ENCODE assay signal across 8 cellular contexts in genomic region chr2:71882949-71883472, GRCh38.
A peak's percentile ranks its signal among the peaks of the same experiment; 100 is the strongest.
DNase-seq lines count a peak whose midpoint lies in the region; TF ChIP-seq lines count a peak whose summit lies in the region.

No MANE protein-coding gene starts in this region.

- H3K79me2 ChIP-seq in MM.1S (ENCODE audit: low read length) = no peaks in the 10 kb centered on the region

- H3K27ac ChIP-seq in MM.1S (ENCODE audit: low read length) = no peak overlapping the region
- no peak overlapping the region for H3K27ac ChIP-seq in suprapubic skin

- no peaks in the 10 kb centered on the region for H3K27me3 ChIP-seq in MM.1S (replicated peaks; ENCODE audit: insufficient read depth, low read length)
- H3K27me3 ChIP-seq in suprapubic skin = no peaks in the 10 kb centered on the region

- no peaks in the 10 kb centered on the region for H3K9me2 ChIP-seq in MM.1S (replicated peaks; ENCODE audit: insufficient read depth, low read length)

- TF ChIP-seq POLR2A in suprapubic skin (IDR thresholded peaks at IDR 0.05) = no peak

- H3K4me2 ChIP-seq in MM.1S (ENCODE audit: low read depth, low read length) = no peak overlapping the region

- H3K4me1 ChIP-seq in MM.1S (ENCODE audit: low read length) (no peaks in the 10 kb centered on the region), suprapubic skin (peaks cover 42% of the 10 kb centered on the region)

- no peak overlapping the region for H3K4me3 ChIP-seq in MM.1S (ENCODE audit: low read length)
- no peak overlapping the region for H3K4me3 ChIP-seq in suprapubic skin

- no peak overlapping the region for H3K9ac ChIP-seq in MM.1S (ENCODE audit: low read length)

- TF ChIP-seq CTCF in MM.1S (IDR thresholded peaks at IDR 0.05; ENCODE audit: low read length) = no peak
- no peak for TF ChIP-seq CTCF in suprapubic skin (IDR thresholded peaks at IDR 0.05)

- no peaks in the 10 kb centered on the region for H4K20me1 ChIP-seq in MM.1S (ENCODE audit: insufficient read depth, low read length)

- no peak overlapping the region for H2AFZ ChIP-seq in MM.1S (ENCODE audit: low read length)

- no peaks in the 10 kb centered on the region for H3K36me3 ChIP-seq in MM.1S (replicated peaks; ENCODE audit: insufficient read depth, low read length)
- no peaks in the 10 kb centered on the region for H3K36me3 ChIP-seq in suprapubic skin

- no peaks in the 10 kb centered on the region for H3F3A ChIP-seq in MM.1S (ENCODE audit: insufficient read depth, low read length)

- 14% methylated on average over 8 of the region's 8 CpGs for WGBS in suprapubic skin

- no peak for TF ChIP-seq EP300 in suprapubic skin (IDR thresholded peaks at IDR 0.05)

- H3K9me3 ChIP-seq in MM.1S (replicated peaks; ENCODE audit: insufficient read depth, low read length) = no peaks in the 10 kb centered on the region
- no peaks in the 10 kb centered on the region for H3K9me3 ChIP-seq in suprapubic skin

- peak; percentile 81 for DNase-seq in Ammon's horn (ENCODE audit: low spot score)
- peak; percentile 14 for DNase-seq in MM.1S
- DNase-seq in anterior cingulate cortex (lab: John Stamatoyannopoulos, UW) = peak in 48 of 58 donors; percentile 7 to 84 (median 48)
- peak; percentile 71 for DNase-seq in islet precursor cell
- peak; percentile 94 to 95 for DNase-seq in suprapubic skin (ENCODE audit: low spot score in 2 of 2)
- no peak for DNase-seq in SK-N-DZ (ENCODE audit: low spot score)
- no peak for DNase-seq in stimulated activated CD4-positive, alpha-beta T cell treated with anti-CD3 and anti-CD28 coated beads, Interleukin-1b, Interleukin-23, amount 100 ng/mL, for 48 hours
- no peak for DNase-seq in stimulated activated CD4-positive, alpha-beta T cell treated with anti-CD3 and anti-CD28 coated beads, Interleukin-15, amount 100 ng/mL, for 24 hours

Comparison
In these comparisons a context has a peak if more than half of its experiments do, and no peak if none do; other contexts are left out.
1. DNase-seq: peak in Ammon's horn (single experiment), MM.1S (single experiment), anterior cingulate cortex (48 of 58), islet precursor cell (single experiment) and suprapubic skin (2 of 2); none in SK-N-DZ (single experiment), stimulated activated CD4-positive, alpha-beta T cell treated with anti-CD3 and anti-CD28 coated beads, Interleukin-1b, Interleukin-23, amount 100 ng/mL, for 48 hours (single experiment) and stimulated activated CD4-positive, alpha-beta T cell treated with anti-CD3 and anti-CD28 coated beads, Interleukin-15, amount 100 ng/mL, for 24 hours (single experiment).